In the genomic region with DNA sequence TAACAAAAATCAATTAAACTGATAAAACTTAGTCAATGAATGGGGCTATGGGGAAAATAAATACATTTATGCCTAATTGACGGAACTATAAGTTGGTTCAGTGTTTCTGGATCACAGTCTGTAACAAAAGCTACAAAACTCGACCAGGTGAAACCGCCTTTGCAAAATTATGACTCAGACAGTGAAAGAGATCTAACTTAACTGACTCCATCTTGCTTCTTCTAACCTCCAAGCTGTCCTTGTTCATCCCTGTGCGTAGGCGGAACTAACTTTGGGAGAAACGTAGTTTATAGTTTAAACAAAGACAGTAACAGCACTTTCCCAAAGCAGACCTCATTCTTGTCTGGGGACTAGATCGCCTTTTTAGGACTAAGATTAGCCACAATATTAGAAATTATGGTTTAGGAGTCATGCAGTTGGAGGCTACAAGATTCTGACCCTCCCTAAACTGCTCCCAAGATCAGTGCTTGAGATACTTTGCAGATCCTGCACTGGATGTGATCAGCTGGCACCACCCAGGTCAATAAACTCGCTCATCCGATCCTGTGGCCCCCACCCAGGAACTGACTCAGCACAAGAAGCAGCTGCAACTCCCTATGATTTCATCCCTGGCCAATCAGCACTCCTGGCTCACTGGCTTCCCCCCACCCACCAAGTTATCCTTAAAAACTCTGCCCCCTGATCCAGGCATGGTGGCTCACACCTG, we compare ENCODE assay signal across 1 cellular context.
A peak's percentile ranks its signal among the peaks of the same experiment; 100 is the strongest.
TF ChIP-seq lines count a peak whose summit lies in the region.

No MANE protein-coding gene starts in this region.

TF ChIP-seq in A549, 52 proteins besides CTCF, POLR2A, EP300 and RAD21 (continued from another document):
- TF ChIP-seq HMGXB4 (CRISPR knock-in tag; IDR thresholded peaks at IDR 0.05; ENCODE audit: borderline replicate concordance) (no peak), BHLHE40 (IDR thresholded peaks at IDR 0.05; ENCODE audit: low read depth, low read length) (no peak), HOXB13 (CRISPR knock-in tag; IDR thresholded peaks at IDR 0.05; ENCODE audit: low read depth) (peak; percentile 89; the same call in 1 of the 2 replicates), ATOH8 (CRISPR knock-in tag; IDR thresholded peaks at IDR 0.05; ENCODE audit: low read depth) (peak; percentile 92), ZC3H11A (IDR thresholded peaks at IDR 0.05) (no peak), SREBF2 (IDR thresholded peaks at IDR 0.05) (no peak), TFCP2L1 (CRISPR knock-in tag; IDR thresholded peaks at IDR 0.05) (no peak), CHD2 (IDR thresholded peaks at IDR 0.05; ENCODE audit: low read length, partially characterized antibody) (no peak), ZNF302 (CRISPR knock-in tag; IDR thresholded peaks at IDR 0.05) (no peak), JUN (IDR thresholded peaks at IDR 0.05) (no peak), MYC (IDR thresholded peaks at IDR 0.05; ENCODE audit: borderline replicate concordance, low read length) (no peak), FOSL2 (IDR thresholded peaks at IDR 0.05) (no peak), FOSL2 (CRISPR knock-in tag; IDR thresholded peaks at IDR 0.05) (peak; percentile 4; the same call in 1 of the 2 replicates), RNF2 (IDR thresholded peaks at IDR 0.05; ENCODE audit: borderline replicate concordance, low read depth) (no peak), REST (IDR thresholded peaks at IDR 0.05) (no peak), MAZ (IDR thresholded peaks at IDR 0.05; ENCODE audit: borderline replicate concordance, low read depth, low read length) (no peak), PBX3 (IDR thresholded peaks at IDR 0.05) (no peak), KDM5A (IDR thresholded peaks at IDR 0.05) (no peak), SMC3 (IDR thresholded peaks at IDR 0.05) (no peak), ZFP36 (IDR thresholded peaks at IDR 0.05; ENCODE audit: borderline replicate concordance, partially characterized antibody) (no peak), POLR2AphosphoS2 (conservative IDR thresholded peaks at IDR 0.05; ENCODE audit: low read length) (no peak), CBX8 (IDR thresholded peaks at IDR 0.05) (no peak), TP53 (CRISPR knock-in tag; IDR thresholded peaks at IDR 0.05) (no peak), HOXB5 (CRISPR knock-in tag; IDR thresholded peaks at IDR 0.05) (peak; percentile 74; the same call in 1 of the 2 replicates), NR3C1 (IDR thresholded peaks at IDR 0.05) (no peak), BCL3 (IDR thresholded peaks at IDR 0.05) (no peak), CBX2 (IDR thresholded peaks at IDR 0.05; ENCODE audit: borderline replicate concordance, low read depth) (no peak), ELK1 (IDR thresholded peaks at IDR 0.05; ENCODE audit: low read depth, low read length) (no peak), KDM1A (IDR thresholded peaks at IDR 0.05; ENCODE audit: low read depth) (no peak), NFE2L2 (conservative IDR thresholded peaks at IDR 0.05; ENCODE audit: low read length) (no peak), EHF (CRISPR knock-in tag; IDR thresholded peaks at IDR 0.05) (no peak), ZSCAN20 (CRISPR knock-in tag; IDR thresholded peaks at IDR 0.05) (no peak), CEBPB (IDR thresholded peaks at IDR 0.05) (no peak), HEYL (CRISPR knock-in tag; IDR thresholded peaks at IDR 0.05) (0 out of 2 replicates have a peak, but pooled peaks have one; percentile 52), RARB (CRISPR knock-in tag; IDR thresholded peaks at IDR 0.05) (no peak), PHF8 (IDR thresholded peaks at IDR 0.05; ENCODE audit: borderline replicate concordance, low read depth) (no peak), FOSB (CRISPR knock-in tag; IDR thresholded peaks at IDR 0.05) (no peak), HOXA7 (CRISPR knock-in tag; IDR thresholded peaks at IDR 0.05) (no peak), EHMT2 (IDR thresholded peaks at IDR 0.05; ENCODE audit: low read depth) (no peak), ESRRA (IDR thresholded peaks at IDR 0.05; ENCODE audit: borderline replicate concordance, low read length) (no peak), RCOR1 (IDR thresholded peaks at IDR 0.05; ENCODE audit: low read depth, low read length) (no peak), CHD4 (IDR thresholded peaks at IDR 0.05; ENCODE audit: borderline replicate concordance) (no peak), RFX5 (IDR thresholded peaks at IDR 0.05) (no peak), MAFK (IDR thresholded peaks at IDR 0.05; ENCODE audit: partially characterized antibody) (peak; percentile 77), HDAC2 (IDR thresholded peaks at IDR 0.05) (no peak)
- TF ChIP-seq, protein P1, sequence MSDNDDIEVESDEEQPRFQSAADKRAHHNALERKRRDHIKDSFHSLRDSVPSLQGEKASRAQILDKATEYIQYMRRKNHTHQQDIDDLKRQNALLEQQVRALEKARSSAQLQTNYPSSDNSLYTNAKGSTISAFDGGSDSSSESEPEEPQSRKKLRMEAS (IDR thresholded peaks at IDR 0.05) = no peak
- TF ChIP-seq, protein P2, sequence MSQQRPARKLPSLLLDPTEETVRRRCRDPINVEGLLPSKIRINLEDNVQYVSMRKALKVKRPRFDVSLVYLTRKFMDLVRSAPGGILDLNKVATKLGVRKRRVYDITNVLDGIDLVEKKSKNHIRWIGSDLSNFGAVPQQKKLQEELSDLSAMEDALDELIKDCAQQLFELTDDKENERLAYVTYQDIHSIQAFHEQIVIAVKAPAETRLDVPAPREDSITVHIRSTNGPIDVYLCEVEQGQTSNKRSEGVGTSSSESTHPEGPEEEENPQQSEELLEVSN (IDR thresholded peaks at IDR 0.05; ENCODE audit: borderline replicate concordance, low read depth) = no peak
- TF ChIP-seq, protein P3, sequence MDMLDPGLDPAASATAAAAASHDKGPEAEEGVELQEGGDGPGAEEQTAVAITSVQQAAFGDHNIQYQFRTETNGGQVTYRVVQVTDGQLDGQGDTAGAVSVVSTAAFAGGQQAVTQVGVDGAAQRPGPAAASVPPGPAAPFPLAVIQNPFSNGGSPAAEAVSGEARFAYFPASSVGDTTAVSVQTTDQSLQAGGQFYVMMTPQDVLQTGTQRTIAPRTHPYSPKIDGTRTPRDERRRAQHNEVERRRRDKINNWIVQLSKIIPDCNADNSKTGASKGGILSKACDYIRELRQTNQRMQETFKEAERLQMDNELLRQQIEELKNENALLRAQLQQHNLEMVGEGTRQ (IDR thresholded peaks at IDR 0.05) = no peak
TF ChIP-seq in A549: peak in this region for 6.
